12 cellular contexts compared by ENCODE assay signal in genomic region chr6:154403803-154404202, GRCh38. TPM values are rescaled to one million over a fixed set of nuclear protein-coding genes. Genes with fewer than 3 reads are reported as not detected.
DNase-seq lines count a peak whose midpoint lies in the region; ATAC-seq and TF ChIP-seq lines count a peak whose summit lies in the region.
"Had no signal": no experiment of that assay in that cellular context is flagged by ENCODE, and none has a peak within 500 bp of the region (broad histone marks: within the 10 kb centered on the region; RNA-seq: fewer than 3 reads in every experiment).

No MANE protein-coding gene starts in this region.

- H3K4me3 ChIP-seq in heart left ventricle (no peak overlapping the region), tibial artery (no peak overlapping the region)

- no peak overlapping the region for H3K4me3 Mint-ChIP-seq in activated CD8-positive, alpha-beta T cell treated with anti-CD3 and anti-CD28 coated beads for 36 hours
- no peak overlapping the region for H3K4me3 Mint-ChIP-seq in activated CD8-positive, alpha-beta T cell treated with anti-CD3 and anti-CD28 coated beads, Interleukin-2, amount 10 ng/mL, durations not matched to agents 7 days and 5 days
- H3K4me3 Mint-ChIP-seq in immature natural killer cell, result no peak overlapping the region
- H3K4me3 Mint-ChIP-seq: activated B cell treated with CpG ODN at 0.5 μM for 24 hours had no signal

- H3K27ac Mint-ChIP-seq in activated CD8-positive, alpha-beta T cell treated with anti-CD3 and anti-CD28 coated beads for 36 hours, result no peak overlapping the region
- no peak overlapping the region for H3K27ac Mint-ChIP-seq in activated CD8-positive, alpha-beta T cell treated with anti-CD3 and anti-CD28 coated beads, Interleukin-2, amount 10 ng/mL, durations not matched to agents 7 days and 5 days
- no peak overlapping the region for H3K27ac Mint-ChIP-seq in immature natural killer cell
- H3K27ac Mint-ChIP-seq: activated B cell treated with CpG ODN at 0.5 μM for 24 hours had no signal

- TF ChIP-seq POLR2A in heart left ventricle (IDR thresholded peaks at IDR 0.05), result no peak

- H3K4me1 ChIP-seq in heart left ventricle (peaks cover 0 to 14% (median 5%) of the 10 kb centered on the region in 12 donors), tibial artery (peaks cover 0 to 42% (median 12%) of the 10 kb centered on the region in 4 donors)

- 20 to 40% (median 30%) methylated on average over 3 of the region's 3 CpGs for WGBS in heart left ventricle, 4 donors

- H3K36me3 ChIP-seq in heart left ventricle, result peaks cover 0 to 33% (median 9%) of the 10 kb centered on the region in 9 donors
- H3K36me3 ChIP-seq in tibial artery, result peaks cover 0 to 10% (median 8%) of the 10 kb centered on the region in 3 donors
- H3K36me3 ChIP-seq: neutrophil had no signal

- H3K27me3 Mint-ChIP-seq in activated CD8-positive, alpha-beta T cell treated with anti-CD3 and anti-CD28 coated beads for 36 hours, result no peaks in the 10 kb centered on the region
- H3K27me3 Mint-ChIP-seq in activated CD8-positive, alpha-beta T cell treated with anti-CD3 and anti-CD28 coated beads, Interleukin-2, amount 10 ng/mL, durations not matched to agents 7 days and 5 days (ENCODE audit: low read depth), result no peaks in the 10 kb centered on the region
- H3K27me3 Mint-ChIP-seq in immature natural killer cell (ENCODE audit: low read depth in 3 of 3), result peaks cover 0 to 2% (median 0%) of the 10 kb centered on the region in 3 donors
- H3K27me3 Mint-ChIP-seq: CD4-positive, CD25-positive, alpha-beta regulatory T cell had no signal

- H3K27me3 ChIP-seq in heart left ventricle, result no peaks in the 10 kb centered on the region
- H3K27me3 ChIP-seq in tibial artery, result no peaks in the 10 kb centered on the region
- H3K27me3 ChIP-seq: neutrophil had no signal

- no peaks in the 10 kb centered on the region for H3K9me3 Mint-ChIP-seq in activated CD8-positive, alpha-beta T cell treated with anti-CD3 and anti-CD28 coated beads for 36 hours
- H3K9me3 Mint-ChIP-seq in activated CD8-positive, alpha-beta T cell treated with anti-CD3 and anti-CD28 coated beads, Interleukin-2, amount 10 ng/mL, durations not matched to agents 7 days and 5 days (ENCODE audit: insufficient read depth), result no peaks in the 10 kb centered on the region
- H3K9me3 Mint-ChIP-seq in immature natural killer cell, result peaks cover 0 to 1% (median 0%) of the 10 kb centered on the region in 6 donors
- H3K9me3 Mint-ChIP-seq: activated B cell treated with CpG ODN at 0.5 μM for 24 hours; CD4-positive, CD25-positive, alpha-beta regulatory T cell had no signal

- intact Hi-C loops in activated CD8-positive, alpha-beta T cell treated with anti-CD3 and anti-CD28 coated beads for 36 hours (cut with micrococcal nuclease), result no loop called here
- intact Hi-C loops in heart left ventricle (cut with DNase I), result loop anchor here in 3 of 10 donors (10.0 kb wide), 1 partner anchor 249 kb away; no protein-coding TSS in a partner anchor
- intact Hi-C loops in tibial artery (cut with DNase I; ENCODE audit: low total_unique reads), result no loop called here

- POLR2A ChIA-PET in activated CD8-positive, alpha-beta T cell treated with anti-CD3 and anti-CD28 coated beads for 36 hours (lab: Charles Lee), result no interaction called here
- POLR2A ChIA-PET in activated CD8-positive, alpha-beta T cell treated with anti-CD3 and anti-CD28 coated beads, Interleukin-2, amount 10 ng/mL, durations not matched to agents 7 days and 5 days (lab: Charles Lee), result no interaction called here

- peak; percentile 11 for DNase-seq in activated CD8-positive, alpha-beta T cell treated with anti-CD3 and anti-CD28 coated beads for 36 hours
- no peak for DNase-seq in activated CD8-positive, alpha-beta T cell treated with anti-CD3 and anti-CD28 coated beads, Interleukin-2, amount 10 ng/mL, durations not matched to agents 7 days and 5 days
- DNase-seq in RPMI7951 (ENCODE audit: low read depth) (peak; percentile 84), heart left ventricle (peak in 3 of 5 donors; percentile 24 to 46 (median 32)), tibial artery (no peak), RKO (ENCODE audit: low spot score) (no peak), immature natural killer cell (no peak)
- DNase-seq: activated B cell treated with CpG ODN at 0.5 μM for 24 hours had no signal

- ATAC-seq in activated CD8-positive, alpha-beta T cell treated with anti-CD3 and anti-CD28 coated beads for 36 hours, result no peak
- no peak for ATAC-seq in activated CD8-positive, alpha-beta T cell treated with anti-CD3 and anti-CD28 coated beads, Interleukin-2, amount 10 ng/mL, durations not matched to agents 7 days and 5 days
- peak; percentile 47 to 78 (median 56) for ATAC-seq in heart left ventricle
- no peak for ATAC-seq in HG03520 (IDR thresholded peaks at IDR 0.05; ENCODE audit: unreplicated experiment)

- CTCF ChIA-PET in activated CD8-positive, alpha-beta T cell treated with anti-CD3 and anti-CD28 coated beads for 36 hours (lab: Charles Lee), result no interaction called here
- CTCF ChIA-PET in activated CD8-positive, alpha-beta T cell treated with anti-CD3 and anti-CD28 coated beads, Interleukin-2, amount 10 ng/mL, durations not matched to agents 7 days and 5 days (lab: Charles Lee), result no interaction called here

- H3K36me3 Mint-ChIP-seq in activated CD8-positive, alpha-beta T cell treated with anti-CD3 and anti-CD28 coated beads for 36 hours (ENCODE audit: low read depth), result no peaks in the 10 kb centered on the region
- H3K36me3 Mint-ChIP-seq in activated CD8-positive, alpha-beta T cell treated with anti-CD3 and anti-CD28 coated beads, Interleukin-2, amount 10 ng/mL, durations not matched to agents 7 days and 5 days (ENCODE audit: low read depth), result no peaks in the 10 kb centered on the region
- no peaks in the 10 kb centered on the region for H3K36me3 Mint-ChIP-seq in immature natural killer cell
- H3K36me3 Mint-ChIP-seq: CD4-positive, CD25-positive, alpha-beta regulatory T cell had no signal

- peaks cover 2% of the 10 kb centered on the region for H3K4me1 Mint-ChIP-seq in activated CD8-positive, alpha-beta T cell treated with anti-CD3 and anti-CD28 coated beads for 36 hours (ENCODE audit: low read depth)
- peaks cover 5% of the 10 kb centered on the region for H3K4me1 Mint-ChIP-seq in activated CD8-positive, alpha-beta T cell treated with anti-CD3 and anti-CD28 coated beads, Interleukin-2, amount 10 ng/mL, durations not matched to agents 7 days and 5 days (ENCODE audit: low read depth)
- no peaks in the 10 kb centered on the region for H3K4me1 Mint-ChIP-seq in immature natural killer cell
- H3K4me1 Mint-ChIP-seq: activated B cell treated with CpG ODN at 0.5 μM for 24 hours had no signal

- H3K9me3 ChIP-seq in heart left ventricle, result no peaks in the 10 kb centered on the region
- no peaks in the 10 kb centered on the region for H3K9me3 ChIP-seq in tibial artery
- H3K9me3 ChIP-seq: neutrophil had no signal

- peak overlapping the region in 1 of 12 donors; percentile 58 for H3K27ac ChIP-seq in heart left ventricle
- peak overlapping the region; percentile 48 to 60 for H3K27ac ChIP-seq in tibial artery
- H3K27ac ChIP-seq: KMS-11, neutrophil had no signal

- no peak for TF ChIP-seq CTCF in activated CD8-positive, alpha-beta T cell treated with anti-CD3 and anti-CD28 coated beads for 36 hours (IDR thresholded peaks at IDR 0.05)
- TF ChIP-seq CTCF in heart left ventricle (IDR thresholded peaks at IDR 0.05) (no peak), tibial artery (IDR thresholded peaks at IDR 0.05) (no peak)

RNA-seq across cellular contexts. Expression of gene IPCEF1, which starts 47.2 kb away (rescaled TPM):
- total RNA-seq in activated CD8-positive, alpha-beta T cell treated with anti-CD3 and anti-CD28 coated beads for 36 hours, result 10 to 100 TPM; 23.6 to 24.3 TPM
- 10 to 100 TPM; 22.6 to 24.4 TPM for total RNA-seq in activated CD8-positive, alpha-beta T cell treated with anti-CD3 and anti-CD28 coated beads, Interleukin-2, amount 10 ng/mL, durations not matched to agents 7 days and 5 days
- under 0.01 and 0.59 TPM in 2 replicates for total RNA-seq in RPMI7951 (2014; rRNA removed; shearing (Covaris generic))
- total RNA-seq in heart left ventricle, result 1 to 10 TPM in 4 of 9 donors, under 1 TPM in 5; 0.25 to 4.1 (median 0.86) TPM
- polyA plus RNA-seq in heart left ventricle (under 1 TPM; 0.10 to 0.11 TPM), immature natural killer cell (10 to 100 TPM; 31.2 to 54.3 (median 35.2) TPM)

Comparison
In these comparisons a context has a peak if more than half of its experiments do, and no peak if none do; other contexts are left out.
1. DNase-seq: peak in activated CD8-positive, alpha-beta T cell treated with anti-CD3 and anti-CD28 coated beads for 36 hours (single experiment), RPMI7951 (single experiment) and heart left ventricle (3 of 5); none in activated CD8-positive, alpha-beta T cell treated with anti-CD3 and anti-CD28 coated beads, Interleukin-2, amount 10 ng/mL, durations not matched to agents 7 days and 5 days (single experiment), tibial artery (0 of 2), RKO (single experiment) and immature natural killer cell (0 of 3).
2. ATAC-seq: peak in heart left ventricle (4 of 4); none in activated CD8-positive, alpha-beta T cell treated with anti-CD3 and anti-CD28 coated beads for 36 hours (single experiment), activated CD8-positive, alpha-beta T cell treated with anti-CD3 and anti-CD28 coated beads, Interleukin-2, amount 10 ng/mL, durations not matched to agents 7 days and 5 days (single experiment) and HG03520 (single experiment).
3. RNA of gene IPCEF1, which starts 47.2 kb away (total RNA-seq): 22.6 to 24.4 TPM in activated CD8-positive, alpha-beta T cell treated with anti-CD3 and anti-CD28 coated beads, Interleukin-2, amount 10 ng/mL, durations not matched to agents 7 days and 5 days and 23.6 to 24.3 TPM in activated CD8-positive, alpha-beta T cell treated with anti-CD3 and anti-CD28 coated beads for 36 hours; 0.25 to 4.1 TPM in heart left ventricle and under 0.01 to 0.59 TPM in RPMI7951; every median in the first group is over 4 times any median in the second.